26 cellular contexts compared by ENCODE assay signal in genomic region chr3:138445654-138446053, GRCh38. TPM values are rescaled to one million over a fixed set of nuclear protein-coding genes. Genes with fewer than 3 reads are reported as not detected.
"Had no signal": no experiment of that assay in that cellular context is flagged by ENCODE, and none has a peak within 500 bp of the region (broad histone marks: within the 10 kb centered on the region; RNA-seq: fewer than 3 reads in every experiment).

No MANE protein-coding gene starts in this region.

- H3K36me3 ChIP-seq: neural progenitor cell, ovary, spleen, suprapubic skin, tibial artery, transverse colon, upper lobe of left lung, uterus had no signal

- DNase-seq: naive thymus-derived CD4-positive, alpha-beta T cell; natural killer cell; occipital lobe; ovary; psoas muscle; right cardiac atrium; stimulated activated CD4-positive, alpha-beta T cell treated with anti-CD3 and anti-CD28 coated beads, Interleukin-12 subunit alpha, Interleukin-12 subunit beta, amount 100 ng/mL, for 4 hours; stimulated activated CD4-positive, alpha-beta T cell treated with anti-CD3 and anti-CD28 coated beads, Interleukin-1b, Interleukin-23, amount 100 ng/mL, for 48 hours; stimulated activated CD4-positive, alpha-beta T cell treated with anti-CD3 and anti-CD28 coated beads, Interleukin-4, amount 100 ng/mL, for 1 hour; stimulated activated CD4-positive, alpha-beta T cell treated with anti-CD3 and anti-CD28 coated beads, Interleukin-4, amount 100 ng/mL, for 4 hours; stimulated activated CD8-positive, alpha-beta memory T cell treated with anti-CD3 and anti-CD28 coated beads, Interleukin-4, amount 100 ng/mL, for 48 hours; stimulated activated naive CD4-positive, alpha-beta T cell; stimulated activated naive CD8-positive, alpha-beta T cell treated with anti-CD3 and anti-CD28 coated beads, Interleukin-15, amount 100 ng/mL, for 72 hours; stimulated activated naive CD8-positive, alpha-beta T cell treated with anti-CD3 and anti-CD28 coated beads, Interleukin-15, Interleukin-2, amounts not matched to agents 100 U/mL and 50 U/mL, for 24 hours; testis; transverse colon; upper lobe of left lung had no signal

- ATAC-seq: naive thymus-derived CD4-positive, alpha-beta T cell; natural killer cell; psoas muscle; right cardiac atrium; sciatic nerve; stimulated activated memory B cell treated with anti-CD40 and anti-IgM and Interleukin-4, amounts not matched to agents 10 μg/mL and 1 μg/mL and 100 μg/mL, for 72 hours; stimulated activated naive CD8-positive, alpha-beta T cell treated with anti-CD3 and anti-CD28 coated beads, Interleukin-15, amount 100 ng/mL, for 72 hours; stimulated activated naive CD8-positive, alpha-beta T cell treated with anti-CD3 and anti-CD28 coated beads, Interleukin-15, Interleukin-2, amounts not matched to agents 100 U/mL and 50 U/mL, for 24 hours had no signal

- H3K4me1 ChIP-seq: psoas muscle, spleen, suprapubic skin, testis, tibial artery, transverse colon, uterus had no signal

- H3K4me2 ChIP-seq: neural progenitor cell, smooth muscle cell had no signal

- H3K4me3 ChIP-seq: neural progenitor cell, ovary, psoas muscle, skin epidermis, smooth muscle cell, spleen, suprapubic skin, testis, tibial artery, transverse colon, upper lobe of left lung, uterus had no signal

- H3K27me3 ChIP-seq: neural progenitor cell, ovary, spleen, suprapubic skin, testis, tibial artery, transverse colon, upper lobe of left lung, uterus had no signal

- H3K9ac ChIP-seq: neural progenitor cell had no signal

- H3K27ac ChIP-seq: neural progenitor cell, ovary, psoas muscle, skin epidermis, spleen, suprapubic skin, testis, tibial artery, transverse colon, upper lobe of left lung, uterus had no signal

- H3K9me3 ChIP-seq: ovary, psoas muscle, spleen, suprapubic skin, testis, tibial artery, transverse colon, upper lobe of left lung, uterus had no signal

RNA-seq across cellular contexts. Expression of gene ESYT3, which starts 11.2 kb away (rescaled TPM):
- total RNA-seq: natural killer cell, spleen had no signal
